ENCODE assay signal across 1 cellular context in the genomic region with DNA sequence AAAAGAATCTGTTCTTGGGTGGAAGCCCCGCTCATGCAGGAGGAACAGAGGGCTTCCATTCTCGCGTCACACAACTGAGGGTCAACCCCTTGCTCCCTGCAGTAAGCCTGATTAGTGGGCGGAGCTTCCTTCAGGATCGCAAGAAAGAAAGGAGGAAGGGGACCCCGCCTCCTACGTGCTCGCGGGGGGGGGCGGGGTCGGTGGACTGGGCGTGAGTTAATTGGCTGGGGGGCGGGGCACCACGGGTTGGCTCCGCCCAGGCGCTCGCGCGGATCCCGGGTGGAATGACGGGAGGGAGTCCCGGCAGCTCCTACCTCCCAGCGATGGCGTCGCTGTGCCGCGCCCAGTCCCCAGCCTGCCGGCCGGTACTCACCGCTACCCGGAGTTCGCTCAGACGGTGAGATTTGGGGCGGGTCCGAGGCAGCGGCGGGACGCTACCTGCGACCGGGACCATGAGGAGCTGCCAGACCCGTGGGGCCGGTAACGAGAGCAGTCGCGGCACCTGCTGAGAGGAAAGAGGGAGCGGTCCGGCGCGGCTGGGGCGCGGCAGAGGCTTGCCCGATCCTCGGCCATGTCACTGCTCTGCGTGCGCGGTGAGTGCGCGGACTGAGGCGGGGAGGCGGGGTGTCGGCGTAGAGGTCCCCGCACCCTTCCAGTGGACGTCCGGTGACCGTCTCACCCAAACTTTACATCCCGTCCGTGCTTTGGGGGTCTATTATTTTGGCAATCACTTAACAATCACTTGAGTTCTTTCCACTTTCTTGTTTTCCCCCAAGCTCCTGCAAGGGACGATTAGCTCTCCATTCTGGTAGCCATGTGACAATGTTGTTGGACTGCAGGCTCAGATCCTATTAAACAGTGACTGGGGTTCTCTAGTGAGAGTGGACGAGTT.
TF ChIP-seq lines count a peak whose summit lies in the region.

A gene (plus strand): TSS at position 297 of the 892 bp plus-strand sequence. CDS start 275 bp downstream, at position 572.

TF ChIP-seq in HCT116, 20 proteins besides CTCF, POLR2A, EP300 and RAD21:
- TF ChIP-seq, protein P1, sequence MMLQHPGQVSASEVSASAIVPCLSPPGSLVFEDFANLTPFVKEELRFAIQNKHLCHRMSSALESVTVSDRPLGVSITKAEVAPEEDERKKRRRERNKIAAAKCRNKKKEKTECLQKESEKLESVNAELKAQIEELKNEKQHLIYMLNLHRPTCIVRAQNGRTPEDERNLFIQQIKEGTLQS (IDR thresholded peaks at IDR 0.05): no peak
- TF ChIP-seq EGR1 (IDR thresholded peaks at IDR 0.05; ENCODE audit: low read depth) (no peak), ZNF274 (IDR thresholded peaks at IDR 0.05; ENCODE audit: low read depth, low read length) (no peak), CEBPB (IDR thresholded peaks at IDR 0.05; ENCODE audit: low read depth) (no peak), ELF1 (IDR thresholded peaks at IDR 0.05; ENCODE audit: borderline replicate concordance, low read depth) (no peak), EZH2 (IDR thresholded peaks at IDR 0.05) (no peak), CBX3 (IDR thresholded peaks at IDR 0.05; ENCODE audit: low read depth) (no peak), ZFX (IDR thresholded peaks at IDR 0.05) (no peak; the same call in 1 of the 2 replicates), JUND (IDR thresholded peaks at IDR 0.05) (no peak), TCF7L2 (IDR thresholded peaks at IDR 0.05; ENCODE audit: borderline replicate concordance, extremely low read depth, insufficient read depth, insufficient read length) (no peak), POLR2AphosphoS5 (IDR thresholded peaks at IDR 0.05; ENCODE audit: low read depth, low read length) (peak; percentile 84; the same call in 1 of the 2 replicates), SRF (IDR thresholded peaks at IDR 0.05; ENCODE audit: low read depth) (no peak), SIN3A (IDR thresholded peaks at IDR 0.05; ENCODE audit: low read depth) (peak; percentile 76; the same call in 1 of the 2 replicates), EZH2phosphoT487 (IDR thresholded peaks at IDR 0.05; ENCODE audit: borderline replicate concordance) (no peak), FOSL1 (IDR thresholded peaks at IDR 0.05; ENCODE audit: low read depth) (no peak), YY1 (IDR thresholded peaks at IDR 0.05; ENCODE audit: extremely low read depth, insufficient replicate concordance, low read depth, low read length) (peak; percentile 70), SP1 (IDR thresholded peaks at IDR 0.05; ENCODE audit: low read depth) (peak; percentile 41)
- TF ChIP-seq, protein P2, sequence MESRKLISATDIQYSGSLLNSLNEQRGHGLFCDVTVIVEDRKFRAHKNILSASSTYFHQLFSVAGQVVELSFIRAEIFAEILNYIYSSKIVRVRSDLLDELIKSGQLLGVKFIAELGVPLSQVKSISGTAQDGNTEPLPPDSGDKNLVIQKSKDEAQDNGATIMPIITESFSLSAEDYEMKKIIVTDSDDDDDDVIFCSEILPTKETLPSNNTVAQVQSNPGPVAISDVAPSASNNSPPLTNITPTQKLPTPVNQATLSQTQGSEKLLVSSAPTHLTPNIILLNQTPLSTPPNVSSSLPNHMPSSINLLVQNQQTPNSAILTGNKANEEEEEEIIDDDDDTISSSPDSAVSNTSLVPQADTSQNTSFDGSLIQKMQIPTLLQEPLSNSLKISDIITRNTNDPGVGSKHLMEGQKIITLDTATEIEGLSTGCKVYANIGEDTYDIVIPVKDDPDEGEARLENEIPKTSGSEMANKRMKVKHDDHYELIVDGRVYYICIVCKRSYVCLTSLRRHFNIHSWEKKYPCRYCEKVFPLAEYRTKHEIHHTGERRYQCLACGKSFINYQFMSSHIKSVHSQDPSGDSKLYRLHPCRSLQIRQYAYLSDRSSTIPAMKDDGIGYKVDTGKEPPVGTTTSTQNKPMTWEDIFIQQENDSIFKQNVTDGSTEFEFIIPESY (IDR thresholded peaks at IDR 0.05; ENCODE audit: extremely low read depth, insufficient replicate concordance, low read length): no peak
- TF ChIP-seq, protein P3, sequence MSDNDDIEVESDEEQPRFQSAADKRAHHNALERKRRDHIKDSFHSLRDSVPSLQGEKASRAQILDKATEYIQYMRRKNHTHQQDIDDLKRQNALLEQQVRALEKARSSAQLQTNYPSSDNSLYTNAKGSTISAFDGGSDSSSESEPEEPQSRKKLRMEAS (IDR thresholded peaks at IDR 0.05): peak; percentile 82
- TF ChIP-seq, protein P4, sequence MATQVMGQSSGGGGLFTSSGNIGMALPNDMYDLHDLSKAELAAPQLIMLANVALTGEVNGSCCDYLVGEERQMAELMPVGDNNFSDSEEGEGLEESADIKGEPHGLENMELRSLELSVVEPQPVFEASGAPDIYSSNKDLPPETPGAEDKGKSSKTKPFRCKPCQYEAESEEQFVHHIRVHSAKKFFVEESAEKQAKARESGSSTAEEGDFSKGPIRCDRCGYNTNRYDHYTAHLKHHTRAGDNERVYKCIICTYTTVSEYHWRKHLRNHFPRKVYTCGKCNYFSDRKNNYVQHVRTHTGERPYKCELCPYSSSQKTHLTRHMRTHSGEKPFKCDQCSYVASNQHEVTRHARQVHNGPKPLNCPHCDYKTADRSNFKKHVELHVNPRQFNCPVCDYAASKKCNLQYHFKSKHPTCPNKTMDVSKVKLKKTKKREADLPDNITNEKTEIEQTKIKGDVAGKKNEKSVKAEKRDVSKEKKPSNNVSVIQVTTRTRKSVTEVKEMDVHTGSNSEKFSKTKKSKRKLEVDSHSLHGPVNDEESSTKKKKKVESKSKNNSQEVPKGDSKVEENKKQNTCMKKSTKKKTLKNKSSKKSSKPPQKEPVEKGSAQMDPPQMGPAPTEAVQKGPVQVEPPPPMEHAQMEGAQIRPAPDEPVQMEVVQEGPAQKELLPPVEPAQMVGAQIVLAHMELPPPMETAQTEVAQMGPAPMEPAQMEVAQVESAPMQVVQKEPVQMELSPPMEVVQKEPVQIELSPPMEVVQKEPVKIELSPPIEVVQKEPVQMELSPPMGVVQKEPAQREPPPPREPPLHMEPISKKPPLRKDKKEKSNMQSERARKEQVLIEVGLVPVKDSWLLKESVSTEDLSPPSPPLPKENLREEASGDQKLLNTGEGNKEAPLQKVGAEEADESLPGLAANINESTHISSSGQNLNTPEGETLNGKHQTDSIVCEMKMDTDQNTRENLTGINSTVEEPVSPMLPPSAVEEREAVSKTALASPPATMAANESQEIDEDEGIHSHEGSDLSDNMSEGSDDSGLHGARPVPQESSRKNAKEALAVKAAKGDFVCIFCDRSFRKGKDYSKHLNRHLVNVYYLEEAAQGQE (IDR thresholded peaks at IDR 0.05; ENCODE audit: low read depth): no peak
TF ChIP-seq in HCT116: peak in this region for 5.
